ENCODE assay signal across 16 cellular contexts in the genomic region with DNA sequence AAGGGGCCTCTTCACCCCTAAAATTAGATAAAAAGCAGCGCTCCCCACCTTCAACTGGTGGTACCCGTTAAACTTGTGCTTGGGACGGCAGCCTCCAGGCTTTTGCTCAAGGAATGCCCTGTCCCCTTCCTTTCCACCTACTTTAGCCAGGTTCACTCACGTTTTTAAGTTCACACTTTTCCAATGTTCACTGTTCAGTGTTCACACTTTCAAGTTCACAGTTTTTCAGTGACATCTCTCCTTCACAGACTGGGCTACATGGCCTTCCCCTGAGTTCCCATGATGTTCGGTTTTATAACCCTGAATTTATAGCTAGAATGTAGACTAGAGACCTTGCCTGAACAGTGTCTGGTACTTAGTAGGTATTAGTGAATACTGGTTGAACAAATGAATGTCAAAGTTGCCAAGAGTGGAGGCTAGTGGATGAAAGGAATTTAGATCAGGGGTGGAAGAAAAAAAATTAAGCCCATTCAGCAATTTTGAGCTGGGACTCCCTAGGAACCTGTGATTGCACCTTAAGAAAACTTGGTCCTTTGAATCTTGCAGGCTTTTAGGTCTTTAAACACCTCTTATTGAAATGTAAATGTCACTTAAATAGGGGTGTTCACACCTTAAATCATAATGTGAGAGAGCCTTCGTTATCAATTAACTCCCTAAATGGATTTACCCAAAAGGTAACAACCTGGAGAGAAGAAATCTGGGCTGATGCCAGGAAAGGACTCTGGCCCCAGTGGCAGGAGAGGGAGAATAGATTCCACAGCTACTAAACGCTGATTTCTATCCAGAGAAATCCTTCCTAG. TPM values are rescaled to one million over a fixed set of nuclear protein-coding genes. Genes with fewer than 3 reads are reported as not detected.
DNase-seq lines count a peak whose midpoint lies in the region; ATAC-seq and TF ChIP-seq lines count a peak whose summit lies in the region.
"Had no signal": no experiment of that assay in that cellular context is flagged by ENCODE, and none has a peak within 500 bp of the region (broad histone marks: within the 10 kb centered on the region; RNA-seq: fewer than 3 reads in every experiment).

No MANE protein-coding gene starts in this region.

- H3F3A ChIP-seq in neural progenitor cell (ENCODE audit: low read depth) = peaks cover 3% of the 10 kb centered on the region

- H3K9ac ChIP-seq in neural progenitor cell = no peak overlapping the region

- H2AFZ ChIP-seq in neural progenitor cell (replicated peaks) = no peak overlapping the region

- H3K9me3 Mint-ChIP-seq in progenitor cell of endocrine pancreas (ENCODE audit: low read depth) (no peaks in the 10 kb centered on the region), neural progenitor cell (peaks cover 3% of the 10 kb centered on the region)
- H3K9me3 Mint-ChIP-seq: dendritic cell treated with granulocyte-macrophage colony-stimulating factor and Interleukin-4, amounts not matched to agents 40 ng/mL and 50 ng/mL, for 4 days; neural crest cell had no signal

- CTCF ChIA-PET in A673 (lab: Charles Lee) (no interaction called here), HEK293 (lab: Yijun Ruan, JAX) (interaction anchor here (0.9 to 2.0 kb wide), 4 partner anchors 10 to 278 kb away, joined by 3 to 9 read pairs (median 8); no protein-coding TSS in a partner anchor)

- no peak overlapping the region for H3K4me2 ChIP-seq in neural progenitor cell

- H3K4me1 ChIP-seq in A673 (ENCODE audit: insufficient read depth, low read length, poor library complexity, severe bottlenecking) = peaks cover 23% of the 10 kb centered on the region
- peaks cover 21% of the 10 kb centered on the region for H3K4me1 ChIP-seq in HEK293 (ENCODE audit: control insufficient read depth, insufficient read depth, low read length)
- H3K4me1 ChIP-seq in neural progenitor cell = peaks cover 29% of the 10 kb centered on the region

- intact Hi-C loops in A673 (cut with micrococcal nuclease; ENCODE audit: unreplicated experiment) = no loop called here

- H3K36me3 ChIP-seq in A673 (ENCODE audit: insufficient read depth, low read length, poor library complexity, severe bottlenecking) (no peaks in the 10 kb centered on the region), HEK293 (ENCODE audit: control insufficient read depth in 2 of 2, insufficient read depth in 1 of 2, low read length in 2 of 2) (no peaks in the 10 kb centered on the region), neural progenitor cell (no peaks in the 10 kb centered on the region)

- no TSS peak for BruUV-seq in A673 (replicated peaks; lab: Mats Ljungman, UMichigan)

- H3K27me3 ChIP-seq in A673 (replicated peaks; ENCODE audit: insufficient read depth, low read depth, low read length, poor library complexity) = no peaks in the 10 kb centered on the region
- peaks cover 56% of the 10 kb centered on the region for H3K27me3 ChIP-seq in neural progenitor cell

- POLR2A ChIA-PET in A673 (lab: Charles Lee; ENCODE audit: low non-redundant PET) = interaction anchor here (0.6 kb wide), 1 partner anchor 90 kb away, joined by 13 read pairs; no protein-coding TSS in a partner anchor
- POLR2A ChIA-PET in HEK293 (lab: Yijun Ruan, JAX) = interaction anchor here (0.5 to 2.3 kb wide), 4 partner anchors 9 to 311 kb away, joined by 3 to 47 read pairs (median 12); a partner anchor contains a TSS

- ATAC-seq in GM18861 (IDR thresholded peaks at IDR 0.05; ENCODE audit: unreplicated experiment) = no peak
- ATAC-seq: activated CD4-positive, CD25-positive, alpha-beta regulatory T cell treated with anti-CD3 and anti-CD28 coated beads, Interleukin-2, amount 50 U/mL, for 24 hours; PC-3 had no signal

- no peaks in the 10 kb centered on the region for H3K79me2 ChIP-seq in neural progenitor cell (ENCODE audit: low read depth)

- peaks cover 41% of the 10 kb centered on the region for H3K4me1 Mint-ChIP-seq in progenitor cell of endocrine pancreas (ENCODE audit: low read depth)
- H3K4me1 Mint-ChIP-seq in neural progenitor cell = peaks cover 24% of the 10 kb centered on the region

- H3K36me3 Mint-ChIP-seq in progenitor cell of endocrine pancreas (ENCODE audit: insufficient read depth) (peaks cover 7% of the 10 kb centered on the region), neural progenitor cell (no peaks in the 10 kb centered on the region)

- H3K27ac Mint-ChIP-seq in progenitor cell of endocrine pancreas = peak overlapping the region; percentile 1
- no peak overlapping the region for H3K27ac Mint-ChIP-seq in neural progenitor cell

- no peaks in the 10 kb centered on the region for H3K27me3 Mint-ChIP-seq in progenitor cell of endocrine pancreas
- H3K27me3 Mint-ChIP-seq in neural progenitor cell (ENCODE audit: insufficient read depth, low read depth) = peaks cover 13% of the 10 kb centered on the region
- H3K27me3 Mint-ChIP-seq: dendritic cell treated with granulocyte-macrophage colony-stimulating factor and Interleukin-4, amounts not matched to agents 40 ng/mL and 50 ng/mL, for 4 days had no signal

- no peaks in the 10 kb centered on the region for H3K9me3 ChIP-seq in A673 (ENCODE audit: low read depth, low read length, poor library complexity, severe bottlenecking)
- H3K9me3 ChIP-seq in HEK293 (ENCODE audit: control insufficient read depth, insufficient read depth, low read depth, low read length) = no peaks in the 10 kb centered on the region
- no peaks in the 10 kb centered on the region for H3K9me3 ChIP-seq in neural progenitor cell (ENCODE audit: low read depth)

- H3K4me3 Mint-ChIP-seq in progenitor cell of endocrine pancreas (ENCODE audit: low read depth) = no peak overlapping the region
- no peak overlapping the region for H3K4me3 Mint-ChIP-seq in neural progenitor cell
- H3K4me3 Mint-ChIP-seq: dendritic cell treated with granulocyte-macrophage colony-stimulating factor and Interleukin-4, amounts not matched to agents 40 ng/mL and 50 ng/mL, for 4 days; neural crest cell had no signal

- TF ChIP-seq CTCF in A673 (conservative IDR thresholded peaks at IDR 0.05; ENCODE audit: low read depth, low read length) (no peak), HEK293 (tag by site-specific recombination; IDR thresholded peaks at IDR 0.05) (no peak), progenitor cell of endocrine pancreas (IDR thresholded peaks at IDR 0.05; ENCODE audit: unreplicated experiment) (no peak), neural progenitor cell (IDR thresholded peaks at IDR 0.05) (no peak)

- DNase-seq in A673 (ENCODE audit: low spot score) (no peak), cerebellar cortex (ENCODE audit: low spot score) (peak; percentile 21), progenitor cell of endocrine pancreas (ENCODE audit: low spot score, unreplicated experiment) (no peak), substantia nigra (lab: John Stamatoyannopoulos, UW) (no peak), neural progenitor cell (ENCODE audit: low spot score) (no peak), NCI-H1436 (lab: John Stamatoyannopoulos, UW) (no peak)
- DNase-seq: activated T-cell treated with anti-CD3 and anti-CD28 coated beads, Interleukin-2, amount 50 U/mL, for 1 hour; NCI-H1105 treated with DMSO at 0.1 percent for 48 hours; NCI-H345; PC-3 had no signal

- no peaks in the 10 kb centered on the region for H4K20me1 ChIP-seq in neural progenitor cell (ENCODE audit: low read depth)

- no peak overlapping the region for H3K4me3 ChIP-seq in A673 (ENCODE audit: low read depth, low read length, poor library complexity, severe bottlenecking)
- no peak overlapping the region for H3K4me3 ChIP-seq in HEK293 (ENCODE audit: low read depth, low read length)
- no peak overlapping the region for H3K4me3 ChIP-seq in neural progenitor cell
- H3K4me3 ChIP-seq: skin epidermis had no signal

- H3K27ac ChIP-seq in A673 (ENCODE audit: low read depth, low read length, poor library complexity, severe bottlenecking) (peak overlapping the region; percentile 10), HEK293 (ENCODE audit: extremely low read depth, low read depth, low read length) (peak overlapping the region; percentile 59), substantia nigra (ENCODE audit: low read depth, low read length, poor library complexity, severe bottlenecking) (no peak overlapping the region), neural progenitor cell (no peak overlapping the region)

TF ChIP-seq in HEK293, 187 proteins besides CTCF, POLR2A, EP300 and RAD21 (continues in another document):
- TF ChIP-seq, protein P1, sequence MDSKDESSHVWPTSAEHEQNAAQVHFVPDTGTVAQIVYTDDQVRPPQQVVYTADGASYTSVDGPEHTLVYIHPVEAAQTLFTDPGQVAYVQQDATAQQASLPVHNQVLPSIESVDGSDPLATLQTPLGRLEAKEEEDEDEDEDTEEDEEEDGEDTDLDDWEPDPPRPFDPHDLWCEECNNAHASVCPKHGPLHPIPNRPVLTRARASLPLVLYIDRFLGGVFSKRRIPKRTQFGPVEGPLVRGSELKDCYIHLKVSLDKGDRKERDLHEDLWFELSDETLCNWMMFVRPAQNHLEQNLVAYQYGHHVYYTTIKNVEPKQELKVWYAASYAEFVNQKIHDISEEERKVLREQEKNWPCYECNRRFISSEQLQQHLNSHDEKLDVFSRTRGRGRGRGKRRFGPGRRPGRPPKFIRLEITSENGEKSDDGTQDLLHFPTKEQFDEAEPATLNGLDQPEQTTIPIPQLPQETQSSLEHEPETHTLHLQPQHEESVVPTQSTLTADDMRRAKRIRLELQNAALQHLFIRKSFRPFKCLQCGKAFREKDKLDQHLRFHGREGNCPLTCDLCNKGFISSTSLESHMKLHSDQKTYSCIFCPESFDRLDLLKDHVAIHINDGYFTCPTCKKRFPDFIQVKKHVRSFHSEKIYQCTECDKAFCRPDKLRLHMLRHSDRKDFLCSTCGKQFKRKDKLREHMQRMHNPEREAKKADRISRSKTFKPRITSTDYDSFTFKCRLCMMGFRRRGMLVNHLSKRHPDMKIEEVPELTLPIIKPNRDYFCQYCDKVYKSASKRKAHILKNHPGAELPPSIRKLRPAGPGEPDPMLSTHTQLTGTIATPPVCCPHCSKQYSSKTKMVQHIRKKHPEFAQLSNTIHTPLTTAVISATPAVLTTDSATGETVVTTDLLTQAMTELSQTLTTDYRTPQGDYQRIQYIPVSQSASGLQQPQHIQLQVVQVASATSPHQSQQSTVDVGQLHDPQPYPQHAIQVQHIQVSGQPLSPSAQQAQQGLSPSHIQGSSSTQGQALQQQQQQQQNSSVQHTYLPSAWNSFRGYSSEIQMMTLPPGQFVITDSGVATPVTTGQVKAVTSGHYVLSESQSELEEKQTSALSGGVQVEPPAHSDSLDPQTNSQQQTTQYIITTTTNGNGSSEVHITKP (tag by site-specific recombination; IDR thresholded peaks at IDR 0.05) = peak; percentile 51
- TF ChIP-seq PRDM1 (tag by site-specific recombination; IDR thresholded peaks at IDR 0.05) = peak; percentile 57; the same call in 1 of the 2 replicates

RNA-seq across cellular contexts. Expression of a gene that starts 12.3 kb away (rescaled TPM):
- total RNA-seq in A673 (2021) (8.5 and 9.3 TPM in 2 replicates), progenitor cell of endocrine pancreas (103 and 110 TPM in 2 replicates), neural progenitor cell (ENCODE audit: low replicate concordance) (26.5 and 47.6 TPM in 2 replicates)

RNA-seq across cellular contexts. Expression of a gene that starts 33.3 kb away (rescaled TPM):
- total RNA-seq in A673 (2021) (0.35 and 0.69 TPM in 2 replicates), progenitor cell of endocrine pancreas (2.5 and 3.1 TPM in 2 replicates), neural progenitor cell (ENCODE audit: low replicate concordance) (0.19 TPM in 1 of 2 replicates, not detected in the other)
- total RNA-seq: PC-3 had no signal

Comparison
In these comparisons a context has a peak if more than half of its experiments do, and no peak if none do; other contexts are left out.
1. H3K27ac ChIP-seq: peak in A673 (single experiment) and HEK293 (single experiment); none in substantia nigra (single experiment) and neural progenitor cell (single experiment).